ENCODE assay signal across 8 cellular contexts in genomic region chr21:27700974-27701614, GRCh38.
DNase-seq lines count a peak whose midpoint lies in the region; ATAC-seq and TF ChIP-seq lines count a peak whose summit lies in the region.

No MANE protein-coding gene starts in this region.

- H3K9me3 ChIP-seq in MM.1S (replicated peaks; ENCODE audit: insufficient read depth, low read length) (no peaks in the 10 kb centered on the region), SK-N-MC (ENCODE audit: low read depth, low read length) (no peaks in the 10 kb centered on the region), cardiac muscle cell (ENCODE audit: low read depth) (no peaks in the 10 kb centered on the region)

- H3K4me3 ChIP-seq in MM.1S (ENCODE audit: low read length): no peak overlapping the region
- no peak overlapping the region for H3K4me3 ChIP-seq in SK-N-MC
- no peak overlapping the region for H3K4me3 ChIP-seq in cardiac muscle cell

- H4K20me1 ChIP-seq in MM.1S (ENCODE audit: insufficient read depth, low read length): no peaks in the 10 kb centered on the region

- no peaks in the 10 kb centered on the region for H3K9me2 ChIP-seq in MM.1S (replicated peaks; ENCODE audit: insufficient read depth, low read length)

- no peaks in the 10 kb centered on the region for H3K36me3 ChIP-seq in MM.1S (replicated peaks; ENCODE audit: insufficient read depth, low read length)
- H3K36me3 ChIP-seq in SK-N-MC (ENCODE audit: insufficient read depth, low read length): no peaks in the 10 kb centered on the region
- no peaks in the 10 kb centered on the region for H3K36me3 ChIP-seq in cardiac muscle cell

- no peak overlapping the region for H2AFZ ChIP-seq in MM.1S (ENCODE audit: low read length)

- H3K27ac Mint-ChIP-seq in progenitor cell of endocrine pancreas: no peak overlapping the region

- no peaks in the 10 kb centered on the region for H3K36me3 Mint-ChIP-seq in progenitor cell of endocrine pancreas (ENCODE audit: insufficient read depth)

- H3K9me3 Mint-ChIP-seq in progenitor cell of endocrine pancreas (ENCODE audit: low read depth): peaks cover 3% of the 10 kb centered on the region

- peak; percentile 71 for ATAC-seq in GM18498 (IDR thresholded peaks at IDR 0.05; ENCODE audit: unreplicated experiment)
- ATAC-seq in HG02870 (IDR thresholded peaks at IDR 0.05; ENCODE audit: unreplicated experiment): no peak

- TF ChIP-seq CTCF in MM.1S (IDR thresholded peaks at IDR 0.05; ENCODE audit: low read length) (peak; percentile 84), cardiac muscle cell (IDR thresholded peaks at IDR 0.05; ENCODE audit: low read depth, low read length) (peak; percentile 86), progenitor cell of endocrine pancreas (IDR thresholded peaks at IDR 0.05; ENCODE audit: unreplicated experiment) (peak; percentile 93)

- H3K9ac ChIP-seq in MM.1S (ENCODE audit: low read length) (no peak overlapping the region), SK-N-MC (ENCODE audit: insufficient read length) (no peak overlapping the region)

- H3K4me3 Mint-ChIP-seq in progenitor cell of endocrine pancreas (ENCODE audit: low read depth): no peak overlapping the region

- H3K4me1 Mint-ChIP-seq in progenitor cell of endocrine pancreas (ENCODE audit: low read depth): no peaks in the 10 kb centered on the region

- H3K4me1 ChIP-seq in MM.1S (ENCODE audit: low read length) (no peaks in the 10 kb centered on the region), cardiac muscle cell (ENCODE audit: low read depth) (no peaks in the 10 kb centered on the region)

- no peak overlapping the region for H3K27ac ChIP-seq in MM.1S (ENCODE audit: low read length)
- no peak overlapping the region for H3K27ac ChIP-seq in SK-N-MC
- H3K27ac ChIP-seq in cardiac muscle cell: no peak overlapping the region

- H3K27me3 ChIP-seq in MM.1S (replicated peaks; ENCODE audit: insufficient read depth, low read length) (no peaks in the 10 kb centered on the region), cardiac muscle cell (no peaks in the 10 kb centered on the region)

- peak; percentile 81 for DNase-seq in A172 (ENCODE audit: low spot score)
- DNase-seq in MM.1S: peak; percentile 77
- peak; percentile 53 for DNase-seq in SK-N-MC (ENCODE audit: low read depth, low spot score)
- DNase-seq in activated naive CD8-positive, alpha-beta T cell treated with anti-CD3 and anti-CD28 coated beads, Interleukin-2, amount 50 U/mL, for 16 hours (ENCODE audit: low read depth, low spot score): peak; percentile 3
- peak; percentile 87 to 93 for DNase-seq in cardiac muscle cell (ENCODE audit: low read depth in 1 of 2, low spot score in 1 of 2)
- DNase-seq in progenitor cell of endocrine pancreas (ENCODE audit: low spot score, unreplicated experiment): peak; percentile 69

- H3K27me3 Mint-ChIP-seq in progenitor cell of endocrine pancreas: no peaks in the 10 kb centered on the region

- H3K4me2 ChIP-seq in MM.1S (ENCODE audit: low read depth, low read length): no peak overlapping the region

- H3F3A ChIP-seq in MM.1S (ENCODE audit: insufficient read depth, low read length): no peaks in the 10 kb centered on the region

- H3K79me2 ChIP-seq in MM.1S (ENCODE audit: low read length): no peaks in the 10 kb centered on the region

Comparison
In these comparisons a context has a peak if more than half of its experiments do, and no peak if none do; other contexts are left out.
1. DNase-seq: peak in every context shown above with its lines; median percentile 90 in cardiac muscle cell; 81 in A172; 77 in MM.1S; 69 in progenitor cell of endocrine pancreas; 53 in SK-N-MC; 3 in activated naive CD8-positive, alpha-beta T cell treated with anti-CD3 and anti-CD28 coated beads, Interleukin-2, amount 50 U/mL, for 16 hours.